ENCODE assay signal across 8 cellular contexts in genomic region chrX:42714981-42715688, GRCh38.
DNase-seq lines count a peak whose midpoint lies in the region; ATAC-seq, FAIRE-seq and TF ChIP-seq lines count a peak whose summit lies in the region.

No MANE protein-coding gene starts in this region.

- WGBS in pancreas, 2 donors: 12 to 24% methylated on average over 10 of the region's 10 CpGs

- no peaks in the 10 kb centered on the region for H3K36me3 Mint-ChIP-seq in activated T-helper 2 cell treated with anti-CD3 and anti-CD28 coated beads, Interferon-gamma antibody, Interleukin-2, Interleukin-4, amounts not matched to agents 10 μg/mL and 5 μg/mL and 100 μg/mL, durations not matched to agents 14 hours and 24 hours and 36 hours (ENCODE audit: low read depth)

- no peak overlapping the region for H3K4me3 Mint-ChIP-seq in activated T-helper 2 cell treated with anti-CD3 and anti-CD28 coated beads, Interferon-gamma antibody, Interleukin-2, Interleukin-4, amounts not matched to agents 10 μg/mL and 5 μg/mL and 100 μg/mL, durations not matched to agents 14 hours and 24 hours and 36 hours (ENCODE audit: low read depth)

- no peaks in the 10 kb centered on the region for H3K36me3 ChIP-seq in pancreas

- peak in 3 of 4 donors; percentile 18 to 51 (median 48) for TF ChIP-seq CTCF in pancreas (IDR thresholded peaks at IDR 0.05)

- FAIRE-seq in pancreas (lab: Jason Lieb, UNC): no peak
- FAIRE-seq in HTR-8/SVneo (lab: Jason Lieb, UNC): no peak

- intact Hi-C loops in activated T-helper 2 cell treated with anti-CD3 and anti-CD28 coated beads, Interferon-gamma antibody, Interleukin-2, Interleukin-4, amounts not matched to agents 10 μg/mL and 5 μg/mL and 100 μg/mL, durations not matched to agents 14 hours and 24 hours and 36 hours (cut with micrococcal nuclease): no loop called here
- intact Hi-C loops in pancreas (cut with DNase I): no loop called here

- H3K27me3 ChIP-seq in pancreas: peaks cover 0 to 11% (median 0%) of the 10 kb centered on the region in 4 donors

- peak overlapping the region in 2 of 4 donors; percentile 23 to 47 for H3K27ac ChIP-seq in pancreas

- H3K4me1 ChIP-seq in pancreas: no peaks in the 10 kb centered on the region

- no peaks in the 10 kb centered on the region for H3K9me3 ChIP-seq in pancreas

- DNase-seq in NCI-H748 (lab: John Stamatoyannopoulos, UW; ENCODE audit: unreplicated experiment) (peak; percentile 67), NCI-H748 treated with DMSO at 0.1 percent for 48 hours (lab: John Stamatoyannopoulos, UW) (no peak), NCI-H460 (ENCODE audit: extremely low read depth, low read depth) (peak; percentile 1), glomerular endothelial cell (ENCODE audit: extremely low read depth, low read depth, low spot score) (peak; percentile 3), pancreas (peak; percentile 70 to 86 (median 73)), HTR-8/SVneo (ENCODE audit: insufficient read length, low spot score) (no peak)
- DNase-seq in activated T-helper 2 cell treated with anti-CD3 and anti-CD28 coated beads, Interferon-gamma antibody, Interleukin-2, Interleukin-4, amounts not matched to agents 10 μg/mL and 5 μg/mL and 100 μg/mL, durations not matched to agents 14 hours and 24 hours and 36 hours (ENCODE audit: low spot score): peak; percentile 8

- H3K9me3 Mint-ChIP-seq in activated T-helper 2 cell treated with anti-CD3 and anti-CD28 coated beads, Interferon-gamma antibody, Interleukin-2, Interleukin-4, amounts not matched to agents 10 μg/mL and 5 μg/mL and 100 μg/mL, durations not matched to agents 14 hours and 24 hours and 36 hours: no peaks in the 10 kb centered on the region

- H3K4me3 ChIP-seq in pancreas: no peak overlapping the region

- no peaks in the 10 kb centered on the region for H3K27me3 Mint-ChIP-seq in activated T-helper 2 cell treated with anti-CD3 and anti-CD28 coated beads, Interferon-gamma antibody, Interleukin-2, Interleukin-4, amounts not matched to agents 10 μg/mL and 5 μg/mL and 100 μg/mL, durations not matched to agents 14 hours and 24 hours and 36 hours (ENCODE audit: low read depth)

- peak; percentile 93 to 99 (median 98) for ATAC-seq in pancreas
- ATAC-seq in HG02840 (IDR thresholded peaks at IDR 0.05; ENCODE audit: low FRiP score, unreplicated experiment): no peak

- no peak overlapping the region for H3K27ac Mint-ChIP-seq in activated T-helper 2 cell treated with anti-CD3 and anti-CD28 coated beads, Interferon-gamma antibody, Interleukin-2, Interleukin-4, amounts not matched to agents 10 μg/mL and 5 μg/mL and 100 μg/mL, durations not matched to agents 14 hours and 24 hours and 36 hours

- H3K4me1 Mint-ChIP-seq in activated T-helper 2 cell treated with anti-CD3 and anti-CD28 coated beads, Interferon-gamma antibody, Interleukin-2, Interleukin-4, amounts not matched to agents 10 μg/mL and 5 μg/mL and 100 μg/mL, durations not matched to agents 14 hours and 24 hours and 36 hours (ENCODE audit: low read depth): no peaks in the 10 kb centered on the region

Comparison
In these comparisons a context has a peak if more than half of its experiments do, and no peak if none do; other contexts are left out.
1. DNase-seq: peak in NCI-H748 (single experiment), NCI-H460 (single experiment), activated T-helper 2 cell treated with anti-CD3 and anti-CD28 coated beads, Interferon-gamma antibody, Interleukin-2, Interleukin-4, amounts not matched to agents 10 μg/mL and 5 μg/mL and 100 μg/mL, durations not matched to agents 14 hours and 24 hours and 36 hours (single experiment), glomerular endothelial cell (single experiment) and pancreas (6 of 6); none in NCI-H748 treated with DMSO at 0.1 percent for 48 hours (single experiment) and HTR-8/SVneo (single experiment).